ENCODE assay signal across 12 cellular contexts in the genomic region with DNA sequence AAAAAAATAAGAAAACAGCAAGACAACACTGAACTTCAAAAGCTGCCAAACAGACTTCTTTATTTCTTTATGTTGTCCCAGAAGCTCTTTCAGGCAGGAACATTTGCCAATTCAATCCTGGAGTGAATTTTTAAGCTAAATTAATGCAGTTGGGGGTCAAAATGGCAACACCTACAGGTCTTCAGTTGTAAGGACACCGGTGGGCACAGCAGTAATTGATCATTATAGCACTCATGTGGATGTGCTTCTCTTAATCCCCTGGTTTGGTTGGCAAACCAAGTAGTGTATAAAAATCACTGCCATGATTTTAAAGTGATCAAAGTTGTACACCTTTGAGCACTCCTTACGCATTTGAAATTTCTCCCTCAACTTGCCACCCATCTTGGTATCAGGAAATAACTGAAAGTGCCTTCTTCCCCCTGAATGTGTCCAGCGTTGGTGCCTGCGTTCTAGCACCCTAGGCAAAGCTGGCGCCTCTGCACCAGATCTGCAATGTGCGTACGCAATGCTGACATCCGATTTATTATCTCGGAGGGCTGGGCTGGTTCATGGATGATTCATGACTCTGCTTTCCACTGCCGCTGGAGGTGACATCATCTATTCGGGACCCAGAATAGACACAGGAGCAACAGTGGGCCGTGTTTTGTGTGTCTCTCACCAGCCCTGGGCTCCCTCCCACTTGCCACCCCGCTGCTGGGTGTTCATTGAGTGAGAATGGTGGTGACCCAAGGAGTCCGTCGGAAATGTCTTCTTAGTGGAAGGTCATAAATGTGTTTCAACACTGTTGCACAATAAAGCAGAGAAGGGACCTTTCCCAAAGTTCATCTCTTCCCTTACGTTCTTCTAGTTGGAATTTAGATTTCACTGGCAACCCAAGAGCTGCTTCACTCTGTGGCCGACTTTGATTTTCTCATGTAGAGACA.
A peak's percentile ranks its signal among the peaks of the same experiment; 100 is the strongest.
DNase-seq lines count a peak whose midpoint lies in the region; ATAC-seq and TF ChIP-seq lines count a peak whose summit lies in the region.
"Had no signal": no experiment of that assay in that cellular context is flagged by ENCODE, and none has a peak within 500 bp of the region (broad histone marks: within the 10 kb centered on the region; RNA-seq: fewer than 3 reads in every experiment).

No MANE protein-coding gene starts in this region.

- no peaks in the 10 kb centered on the region for H4K20me1 ChIP-seq in BLaER1

- in situ Hi-C loops in brain microvascular endothelial cell (cut with HindIII; ENCODE audit: low pct_ligation_motif_present, low sequenced_read_pairs) = no loop called here

- H3K27me3 ChIP-seq in BLaER1 (no peaks in the 10 kb centered on the region), brain microvascular endothelial cell (replicated peaks) (no peaks in the 10 kb centered on the region)
- H3K27me3 ChIP-seq: upper lobe of left lung had no signal

- no peaks in the 10 kb centered on the region for H3K36me3 Mint-ChIP-seq in mesothelial cell of epicardium

- H3K4me3 ChIP-seq in BLaER1 = no peak overlapping the region
- no peak overlapping the region for H3K4me3 ChIP-seq in NB4 (ENCODE audit: low read depth, low read length)
- no peak overlapping the region for H3K4me3 ChIP-seq in brain microvascular endothelial cell (ENCODE audit: low read depth, low read length)
- H3K4me3 ChIP-seq: upper lobe of left lung had no signal

- peaks cover 5% of the 10 kb centered on the region for H3K27me3 Mint-ChIP-seq in mesothelial cell of epicardium (ENCODE audit: low read depth)
- H3K27me3 Mint-ChIP-seq: activated CD4-positive, alpha-beta T cell treated with anti-CD3 and anti-CD28 coated beads, Interleukin-2, amount 10 ng/mL, durations not matched to agents 7 days and 5 days had no signal

- TF ChIP-seq CTCF in NB4 (IDR thresholded peaks at IDR 0.05; ENCODE audit: low read depth, low read length) = no peak
- TF ChIP-seq CTCF in brain microvascular endothelial cell (IDR thresholded peaks at IDR 0.05; ENCODE audit: low read depth, low read length, missing control alignments) = no peak
- TF ChIP-seq CTCF in mesothelial cell of epicardium (IDR thresholded peaks at IDR 0.05; ENCODE audit: unreplicated experiment) = no peak

- TF ChIP-seq POLR2A in NB4 (IDR thresholded peaks at IDR 0.05; ENCODE audit: extremely low read depth, insufficient read length) = no peak

- peak; percentile 9 for DNase-seq in NB4 (ENCODE audit: low read depth)
- peak; percentile 92 for DNase-seq in brain microvascular endothelial cell
- peak; percentile 49 for DNase-seq in mucosa of gallbladder (ENCODE audit: low spot score)
- DNase-seq in activated CD4-positive, alpha-beta T cell treated with anti-CD3 and anti-CD28 coated beads, Interleukin-2, amount 50 U/mL, for 1 hour = no peak
- DNase-seq in mesothelial cell of epicardium (ENCODE audit: low spot score in 2 of 2, unreplicated experiment in 2 of 2) = no peak
- DNase-seq: activated CD4-positive, alpha-beta T cell treated with anti-CD3 and anti-CD28 coated beads, Interleukin-2, amount 10 ng/mL, durations not matched to agents 7 days and 5 days; cerebellar nuclear complex; NK-92 treated with Interleukin-12 subunit alpha and Interleukin-12 subunit beta, amount 100 ng/mL, for 24 hours; upper lobe of left lung had no signal

- no peak overlapping the region for H3K9ac ChIP-seq in BLaER1

- no peaks in the 10 kb centered on the region for H3K9me3 Mint-ChIP-seq in mesothelial cell of epicardium
- H3K9me3 Mint-ChIP-seq: activated CD4-positive, alpha-beta T cell treated with anti-CD3 and anti-CD28 coated beads, Interleukin-2, amount 10 ng/mL, durations not matched to agents 7 days and 5 days had no signal

- ATAC-seq in HG02588 (IDR thresholded peaks at IDR 0.05; ENCODE audit: unreplicated experiment) (no peak), GM21619 (IDR thresholded peaks at IDR 0.05; ENCODE audit: unreplicated experiment) (no peak)

- no peaks in the 10 kb centered on the region for H3K9me3 ChIP-seq in BLaER1
- H3K9me3 ChIP-seq: upper lobe of left lung had no signal

- peak overlapping the region; percentile 71 for H3K27ac ChIP-seq in BLaER1
- no peak overlapping the region for H3K27ac ChIP-seq in brain microvascular endothelial cell
- H3K27ac ChIP-seq: upper lobe of left lung had no signal

- no peak overlapping the region for H3K4me3 Mint-ChIP-seq in mesothelial cell of epicardium
- H3K4me3 Mint-ChIP-seq: activated CD4-positive, alpha-beta T cell treated with anti-CD3 and anti-CD28 coated beads, Interleukin-2, amount 10 ng/mL, durations not matched to agents 7 days and 5 days had no signal

- H3K4me1 ChIP-seq in BLaER1 = peaks cover 100% of the 10 kb centered on the region

- H3K36me3 ChIP-seq in BLaER1 (peaks cover 50% of the 10 kb centered on the region), brain microvascular endothelial cell (replicated peaks) (no peaks in the 10 kb centered on the region)
- H3K36me3 ChIP-seq: upper lobe of left lung had no signal

- H3K4me2 ChIP-seq in BLaER1 = peak overlapping the region; percentile 91

- peaks cover 80% of the 10 kb centered on the region for H3K4me1 Mint-ChIP-seq in mesothelial cell of epicardium

- H3K27ac Mint-ChIP-seq in mesothelial cell of epicardium = no peak overlapping the region
- H3K27ac Mint-ChIP-seq: activated CD4-positive, alpha-beta T cell treated with anti-CD3 and anti-CD28 coated beads, Interleukin-2, amount 10 ng/mL, durations not matched to agents 7 days and 5 days had no signal

Comparison
In these comparisons a context has a peak if more than half of its experiments do, and no peak if none do; other contexts are left out.
1. DNase-seq: peak in NB4 (single experiment), brain microvascular endothelial cell (single experiment) and mucosa of gallbladder (single experiment); none in activated CD4-positive, alpha-beta T cell treated with anti-CD3 and anti-CD28 coated beads, Interleukin-2, amount 50 U/mL, for 1 hour (single experiment) and mesothelial cell of epicardium (0 of 2).